12 cellular contexts compared by ENCODE assay signal in genomic region chr4:121764303-121764701, GRCh38. TPM values are rescaled to one million over a fixed set of nuclear protein-coding genes. Genes with fewer than 3 reads are reported as not detected.
A peak's percentile ranks its signal among the peaks of the same experiment; 100 is the strongest.
DNase-seq lines count a peak whose midpoint lies in the region; ATAC-seq and TF ChIP-seq lines count a peak whose summit lies in the region.
"Had no signal": no experiment of that assay in that cellular context is flagged by ENCODE, and none has a peak within 500 bp of the region (broad histone marks: within the 10 kb centered on the region; RNA-seq: fewer than 3 reads in every experiment).

No MANE protein-coding gene starts in this region.

- H3K4me3 ChIP-seq in WI38 (ENCODE audit: low read depth, low read length) (peak overlapping the region; percentile 68), fibroblast of pulmonary artery (replicated peaks; ENCODE audit: low read depth, low read length) (peak overlapping the region; percentile 55), sigmoid colon (peak overlapping the region; percentile 18 to 45 (median 36))

- 18 to 27% methylated on average over 14 of the region's 14 CpGs for WGBS in sigmoid colon, 2 donors

- H3K9me3 Mint-ChIP-seq in T-helper 1 cell treated with Interleukin-12 subunit alpha and Interleukin-12 subunit beta and Interleukin-4 antibody, amounts not matched to agents 30 μg/mL and 1 μg/mL, for 36 hours = no peaks in the 10 kb centered on the region

- no peak overlapping the region for H3K27ac ChIP-seq in sigmoid colon
- H3K27ac ChIP-seq: HL-60 had no signal

- no peak overlapping the region for H3K27ac Mint-ChIP-seq in T-helper 1 cell treated with Interleukin-12 subunit alpha and Interleukin-12 subunit beta and Interleukin-4 antibody, amounts not matched to agents 30 μg/mL and 1 μg/mL, for 36 hours

- H3K36me3 ChIP-seq in sigmoid colon = no peaks in the 10 kb centered on the region

- TF ChIP-seq CTCF in WI38 (IDR thresholded peaks at IDR 0.05; ENCODE audit: low read depth, low read length) (no peak), fibroblast of pulmonary artery (IDR thresholded peaks at IDR 0.05; ENCODE audit: low read length, missing control alignments) (no peak), sigmoid colon (IDR thresholded peaks at IDR 0.05) (no peak)

- intact Hi-C loops in sigmoid colon (cut with DNase I) = no loop called here

- H3K27me3 ChIP-seq in sigmoid colon = peaks cover 8 to 34% (median 17%) of the 10 kb centered on the region in 3 donors

- TF ChIP-seq EP300 in sigmoid colon (IDR thresholded peaks at IDR 0.05) = no peak

- H3K27me3 Mint-ChIP-seq in T-helper 1 cell treated with Interleukin-12 subunit alpha and Interleukin-12 subunit beta and Interleukin-4 antibody, amounts not matched to agents 30 μg/mL and 1 μg/mL, for 36 hours (ENCODE audit: low read depth) = peaks cover 89% of the 10 kb centered on the region

- peak overlapping the region; percentile 42 for H3K4me3 Mint-ChIP-seq in T-helper 1 cell treated with Interleukin-12 subunit alpha and Interleukin-12 subunit beta and Interleukin-4 antibody, amounts not matched to agents 30 μg/mL and 1 μg/mL, for 36 hours

- ATAC-seq in GM21390 (IDR thresholded peaks at IDR 0.05; ENCODE audit: unreplicated experiment) = no peak

- H3K4me1 Mint-ChIP-seq in T-helper 1 cell treated with Interleukin-12 subunit alpha and Interleukin-12 subunit beta and Interleukin-4 antibody, amounts not matched to agents 30 μg/mL and 1 μg/mL, for 36 hours (ENCODE audit: low read depth) = peaks cover 7% of the 10 kb centered on the region

- no peaks in the 10 kb centered on the region for H3K36me3 Mint-ChIP-seq in T-helper 1 cell treated with Interleukin-12 subunit alpha and Interleukin-12 subunit beta and Interleukin-4 antibody, amounts not matched to agents 30 μg/mL and 1 μg/mL, for 36 hours (ENCODE audit: low read depth)

- no peak for TF ChIP-seq POLR2A in sigmoid colon (IDR thresholded peaks at IDR 0.05)

- no peak for DNase-seq in T-helper 1 cell
- DNase-seq in fibroblast of pulmonary artery (ENCODE audit: low read depth) = no peak
- DNase-seq in sigmoid colon = no peak
- DNase-seq in NCI-H2227 treated with DMSO at 0.1 percent for 48 hours (lab: John Stamatoyannopoulos, UW) = no peak
- DNase-seq in amygdala (lab: John Stamatoyannopoulos, UW) = no peak
- DNase-seq: NCI-H187 treated with DMSO at 0.1 percent for 48 hours, SHP77 treated with DMSO at 0.1 percent for 48 hours had no signal

- H3K9me3 ChIP-seq in sigmoid colon = no peaks in the 10 kb centered on the region

- H3K4me1 ChIP-seq in sigmoid colon = peaks cover 0 to 10% (median 7%) of the 10 kb centered on the region in 4 donors

RNA-seq across cellular contexts. Expression of gene SMIM43, which starts 0.7 kb away (rescaled TPM):
- total RNA-seq in sigmoid colon = 1 to 10 TPM in 1 of 4 donors, under 1 TPM in 2, not detected in 1; 0.54 to 1.1 (median 0.66) TPM
- polyA plus RNA-seq in sigmoid colon = under 1 TPM in 1 of 3 donors, not detected in 2; 0.44 TPM
- total RNA-seq: A172 had no signal

RNA-seq across cellular contexts. Expression of gene EXOSC9, which starts 36.8 kb away (rescaled TPM):
- total RNA-seq in sigmoid colon = 10 to 100 TPM; 12.5 to 25.3 (median 18.6) TPM
- 10 to 100 TPM in 2 of 3 donors, 1 to 10 TPM in 1; 8.3 to 22.3 (median 10.2) TPM for polyA plus RNA-seq in sigmoid colon

RNA-seq across cellular contexts. Expression of gene CCNA2, which starts 59.4 kb away (rescaled TPM):
- total RNA-seq in sigmoid colon = 1 to 10 TPM; 2.1 to 2.3 (median 2.2) TPM
- polyA plus RNA-seq in sigmoid colon = 10 to 100 TPM in 2 of 3 donors, 1 to 10 TPM in 1; 3.0 to 22.8 (median 10.9) TPM
